Comparison of ENCODE assay signal across 16 cellular contexts in the genomic region with DNA sequence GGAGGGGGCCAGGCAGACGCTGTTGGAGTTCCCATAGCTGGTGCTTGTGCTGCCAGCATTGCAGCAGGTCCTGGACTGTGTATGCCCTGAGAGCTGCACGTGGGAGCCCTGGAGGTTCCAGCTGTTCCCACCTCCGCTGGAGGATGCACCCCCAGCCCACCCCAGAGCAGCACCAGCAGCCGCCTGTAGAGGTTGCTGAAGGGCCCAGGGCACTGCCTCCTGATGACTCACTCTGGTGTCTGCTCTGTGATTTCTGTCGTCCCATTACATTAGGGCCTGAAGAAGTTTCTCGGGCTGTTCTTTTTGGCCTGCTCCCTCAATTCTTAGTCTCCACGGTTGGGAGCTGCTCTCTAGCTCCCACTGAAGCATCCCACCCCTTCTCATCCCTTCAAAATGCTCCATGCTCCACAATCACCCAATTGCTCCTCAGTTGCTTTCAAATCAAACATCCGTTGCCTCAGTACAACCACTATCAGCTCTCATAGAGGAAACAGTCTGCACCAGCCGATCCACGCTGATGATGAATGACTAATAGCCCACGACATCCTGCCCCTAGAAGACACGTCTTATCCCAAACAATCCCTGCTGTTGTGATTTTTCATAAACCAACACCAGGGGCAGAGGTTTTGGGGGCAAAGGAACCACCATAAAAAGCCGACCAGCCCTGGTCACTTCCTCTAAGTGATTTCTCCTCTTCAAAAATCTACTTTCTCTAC.
DNase-seq lines count a peak whose midpoint lies in the region; ATAC-seq and TF ChIP-seq lines count a peak whose summit lies in the region.
"Had no signal": no experiment of that assay in that cellular context is flagged by ENCODE, and none has a peak within 500 bp of the region (broad histone marks: within the 10 kb centered on the region; RNA-seq: fewer than 3 reads in every experiment).

No MANE protein-coding gene starts in this region.

- no peak overlapping the region for H3K9ac ChIP-seq in mesendoderm (ENCODE audit: low read length)

- H3K27me3 Mint-ChIP-seq in endothelial cell (ENCODE audit: unreplicated experiment): no peaks in the 10 kb centered on the region
- peaks cover 11% of the 10 kb centered on the region for H3K27me3 Mint-ChIP-seq in activated T-helper 17 cell treated with anti-CD3 and anti-CD28 coated beads, Interleukin-2, amount 50 U/mL, for 72 hours
- H3K27me3 Mint-ChIP-seq: type B pancreatic cell had no signal

- H3K79me2 ChIP-seq in mesendoderm (ENCODE audit: control insufficient read depth, insufficient read depth, low read length): no peaks in the 10 kb centered on the region

- intact Hi-C loops in heart left ventricle (cut with DNase I): no loop called here

- no peak overlapping the region for H2BK5ac ChIP-seq in mesendoderm (ENCODE audit: low read length)

- peak; percentile 71 for DNase-seq in EH (ENCODE audit: low read depth)
- peak; percentile 40 for DNase-seq in M059J (ENCODE audit: low read depth)
- no peak for DNase-seq in endothelial cell (ENCODE audit: low spot score)
- peak; percentile 30 for DNase-seq in mesendoderm
- no peak for DNase-seq in NCI-H1105 (lab: John Stamatoyannopoulos, UW)
- no peak for DNase-seq in heart left ventricle
- DNase-seq: activated CD4-positive, alpha-beta memory T cell treated with anti-CD3 and anti-CD28 coated beads, Interleukin-2, amount 10 ng/mL, durations not matched to agents 7 days and 5 days; aorta; effector CD8-positive, alpha-beta T cell; KBM-7; left cardiac atrium; NCI-H69; stimulated activated CD4-positive, alpha-beta T cell treated with anti-CD3 and anti-CD28 coated beads, Interleukin-4, amount 100 ng/mL, for 24 hours had no signal

- no peaks in the 10 kb centered on the region for H3K79me1 ChIP-seq in mesendoderm (ENCODE audit: low read length)

- ATAC-seq in activated T-helper 17 cell treated with anti-CD3 and anti-CD28 coated beads, Interleukin-2, amount 50 U/mL, for 72 hours (replicated peaks): no peak
- ATAC-seq in heart left ventricle: no peak
- ATAC-seq: GM12878, left cardiac atrium had no signal

- TF ChIP-seq CTCF in endothelial cell (IDR thresholded peaks at IDR 0.05; ENCODE audit: unreplicated experiment): no peak
- TF ChIP-seq CTCF in heart left ventricle (IDR thresholded peaks at IDR 0.05): no peak

- no peak overlapping the region for H4K8ac ChIP-seq in mesendoderm (ENCODE audit: low read depth, low read length)

- H3K36me3 ChIP-seq in mesendoderm (ENCODE audit: control insufficient read depth, insufficient read depth, low read length) (no peaks in the 10 kb centered on the region), heart left ventricle (no peaks in the 10 kb centered on the region)

- H3K4ac ChIP-seq in mesendoderm (ENCODE audit: low read depth, low read length): no peak overlapping the region

- no peaks in the 10 kb centered on the region for H3K36me3 Mint-ChIP-seq in endothelial cell (ENCODE audit: low read depth, unreplicated experiment)
- no peaks in the 10 kb centered on the region for H3K36me3 Mint-ChIP-seq in activated T-helper 17 cell treated with anti-CD3 and anti-CD28 coated beads, Interleukin-2, amount 50 U/mL, for 72 hours (ENCODE audit: low read depth)

- no peak overlapping the region for H2AK5ac ChIP-seq in mesendoderm (ENCODE audit: low read length)

- H3K4me3 Mint-ChIP-seq in endothelial cell (ENCODE audit: unreplicated experiment): peak overlapping the region; percentile 28
- no peak overlapping the region for H3K4me3 Mint-ChIP-seq in activated T-helper 17 cell treated with anti-CD3 and anti-CD28 coated beads, Interleukin-2, amount 50 U/mL, for 72 hours
- H3K4me3 Mint-ChIP-seq: activated CD4-positive, alpha-beta memory T cell treated with anti-CD3 and anti-CD28 coated beads, Interleukin-2, amount 10 ng/mL, durations not matched to agents 7 days and 5 days; type B pancreatic cell had no signal

- H3K27ac Mint-ChIP-seq in endothelial cell (ENCODE audit: unreplicated experiment): no peak overlapping the region
- no peak overlapping the region for H3K27ac Mint-ChIP-seq in activated T-helper 17 cell treated with anti-CD3 and anti-CD28 coated beads, Interleukin-2, amount 50 U/mL, for 72 hours
- H3K27ac Mint-ChIP-seq: activated CD4-positive, alpha-beta memory T cell treated with anti-CD3 and anti-CD28 coated beads, Interleukin-2, amount 10 ng/mL, durations not matched to agents 7 days and 5 days; type B pancreatic cell had no signal

- H3K56ac ChIP-seq in mesendoderm (ENCODE audit: low read length): no peak overlapping the region

- H4K5ac ChIP-seq in mesendoderm (ENCODE audit: low read length): no peak overlapping the region

- H2BK15ac ChIP-seq in mesendoderm (replicated peaks; ENCODE audit: low read depth): no peak overlapping the region

- no peak overlapping the region for H2BK120ac ChIP-seq in mesendoderm (ENCODE audit: low read depth, low read length)

- no CpG with 5 or more reads among the region's 13 CpGs for WGBS in mesendoderm (ENCODE audit: extremely low coverage, insufficient coverage, low lambda C conversion rate)
- 80 to 87% (median 86%) methylated on average over 13 of the region's 13 CpGs for WGBS in heart left ventricle, 4 donors

- H3K9me3 Mint-ChIP-seq in endothelial cell (ENCODE audit: unreplicated experiment): no peaks in the 10 kb centered on the region
- H3K9me3 Mint-ChIP-seq in activated T-helper 17 cell treated with anti-CD3 and anti-CD28 coated beads, Interleukin-2, amount 50 U/mL, for 72 hours: no peaks in the 10 kb centered on the region
- H3K9me3 Mint-ChIP-seq: activated CD4-positive, alpha-beta memory T cell treated with anti-CD3 and anti-CD28 coated beads, Interleukin-2, amount 10 ng/mL, durations not matched to agents 7 days and 5 days had no signal

- H3K27ac ChIP-seq in mesendoderm (ENCODE audit: low read depth, low read length) (no peak overlapping the region), heart left ventricle (no peak overlapping the region)

- H3K4me1 ChIP-seq in mesendoderm (ENCODE audit: control insufficient read depth, low read depth, low read length) (no peaks in the 10 kb centered on the region), heart left ventricle (peaks cover 0 to 8% (median 0%) of the 10 kb centered on the region in 12 donors)

- H3K4me3 ChIP-seq in mesendoderm (ENCODE audit: low read length): no peak overlapping the region
- no peak overlapping the region for H3K4me3 ChIP-seq in heart left ventricle
- H3K4me3 ChIP-seq: GM12878 had no signal

- H3K23ac ChIP-seq in mesendoderm (ENCODE audit: low read length): no peak overlapping the region

- no peaks in the 10 kb centered on the region for H3K27me3 ChIP-seq in mesendoderm (ENCODE audit: insufficient read depth, low read length, poor library complexity)
- H3K27me3 ChIP-seq in heart left ventricle: no peaks in the 10 kb centered on the region

- no peaks in the 10 kb centered on the region for H3K9me3 ChIP-seq in heart left ventricle

- TF ChIP-seq POLR2A in heart left ventricle (IDR thresholded peaks at IDR 0.05): no peak

- H3K4me1 Mint-ChIP-seq in endothelial cell (ENCODE audit: unreplicated experiment): no peaks in the 10 kb centered on the region
- no peaks in the 10 kb centered on the region for H3K4me1 Mint-ChIP-seq in activated T-helper 17 cell treated with anti-CD3 and anti-CD28 coated beads, Interleukin-2, amount 50 U/mL, for 72 hours

- no peak overlapping the region for H3K4me2 ChIP-seq in mesendoderm (ENCODE audit: low read length)

- no peak overlapping the region for H3K18ac ChIP-seq in mesendoderm (ENCODE audit: low read length)

Comparison
In these comparisons a context has a peak if more than half of its experiments do, and no peak if none do; other contexts are left out.
1. DNase-seq: peak in EH (single experiment), M059J (single experiment) and mesendoderm (single experiment); none in endothelial cell (single experiment), NCI-H1105 (single experiment) and heart left ventricle (0 of 5).